In genomic region chr3:113148814-113149213, GRCh38 we compare ENCODE assay signal across 1 cellular context.
A peak's percentile ranks its signal among the peaks of the same experiment; 100 is the strongest.
TF ChIP-seq lines count a peak whose summit lies in the region.

No MANE protein-coding gene starts in this region.

TF ChIP-seq in HEK293, 187 proteins besides CTCF, POLR2A, EP300 and RAD21 (continued from another document):
- TF ChIP-seq, protein P1, sequence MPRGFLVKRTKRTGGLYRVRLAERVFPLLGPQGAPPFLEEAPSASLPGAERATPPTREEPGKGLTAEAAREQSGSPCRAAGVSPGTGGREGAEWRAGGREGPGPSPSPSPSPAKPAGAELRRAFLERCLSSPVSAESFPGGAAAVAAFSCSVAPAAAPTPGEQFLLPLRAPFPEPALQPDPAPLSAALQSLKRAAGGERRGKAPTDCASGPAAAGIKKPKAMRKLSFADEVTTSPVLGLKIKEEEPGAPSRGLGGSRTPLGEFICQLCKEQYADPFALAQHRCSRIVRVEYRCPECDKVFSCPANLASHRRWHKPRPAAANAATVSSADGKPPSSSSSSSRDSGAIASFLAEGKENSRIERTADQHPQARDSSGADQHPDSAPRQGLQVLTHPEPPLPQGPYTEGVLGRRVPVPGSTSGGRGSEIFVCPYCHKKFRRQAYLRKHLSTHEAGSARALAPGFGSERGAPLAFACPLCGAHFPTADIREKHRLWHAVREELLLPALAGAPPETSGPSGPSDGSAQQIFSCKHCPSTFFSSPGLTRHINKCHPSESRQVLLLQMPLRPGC (tag by site-specific recombination; IDR thresholded peaks at IDR 0.05), result no peak
- TF ChIP-seq ZNF19 (tag by site-specific recombination; IDR thresholded peaks at IDR 0.05; ENCODE audit: low read depth), result no peak
- TF ChIP-seq SCRT1 (tag by site-specific recombination; IDR thresholded peaks at IDR 0.05; ENCODE audit: borderline replicate concordance), result no peak
- no peak for TF ChIP-seq ZNF501 (tag by site-specific recombination; IDR thresholded peaks at IDR 0.05)
- no peak for TF ChIP-seq ZNF292 (tag by site-specific recombination; IDR thresholded peaks at IDR 0.05; ENCODE audit: borderline replicate concordance, low read depth)
- no peak for TF ChIP-seq OVOL3 (tag by site-specific recombination; IDR thresholded peaks at IDR 0.05)
- TF ChIP-seq ZNF664 (tag by site-specific recombination; IDR thresholded peaks at IDR 0.05), result peak; percentile 93
- TF ChIP-seq ZNF248 (tag by site-specific recombination; IDR thresholded peaks at IDR 0.05), result no peak
- TF ChIP-seq ZNF16 (tag by site-specific recombination; IDR thresholded peaks at IDR 0.05; ENCODE audit: low read depth), result no peak
- no peak for TF ChIP-seq ZNF202 (tag by site-specific recombination; IDR thresholded peaks at IDR 0.05; ENCODE audit: borderline replicate concordance)
- peak; percentile 47 for TF ChIP-seq ZFHX2 (tag by site-specific recombination; conservative IDR thresholded peaks at IDR 0.05)
- TF ChIP-seq ZNF677 (tag by site-specific recombination; IDR thresholded peaks at IDR 0.05), result no peak
- TF ChIP-seq ZNF398 (tag by site-specific recombination; IDR thresholded peaks at IDR 0.05), result no peak
- TF ChIP-seq GLIS1 (tag by site-specific recombination; IDR thresholded peaks at IDR 0.05), result peak; percentile 51; the same call in 1 of the 2 replicates
- TF ChIP-seq, protein P2, sequence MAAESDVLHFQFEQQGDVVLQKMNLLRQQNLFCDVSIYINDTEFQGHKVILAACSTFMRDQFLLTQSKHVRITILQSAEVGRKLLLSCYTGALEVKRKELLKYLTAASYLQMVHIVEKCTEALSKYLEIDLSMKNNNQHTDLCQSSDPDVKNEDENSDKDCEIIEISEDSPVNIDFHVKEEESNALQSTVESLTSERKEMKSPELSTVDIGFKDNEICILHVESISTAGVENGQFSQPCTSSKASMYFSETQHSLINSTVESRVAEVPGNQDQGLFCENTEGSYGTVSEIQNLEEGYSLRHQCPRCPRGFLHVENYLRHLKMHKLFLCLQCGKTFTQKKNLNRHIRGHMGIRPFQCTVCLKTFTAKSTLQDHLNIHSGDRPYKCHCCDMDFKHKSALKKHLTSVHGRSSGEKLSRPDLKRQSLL (tag by site-specific recombination; IDR thresholded peaks at IDR 0.05), result no peak
- no peak for TF ChIP-seq ZSCAN4 (tag by site-specific recombination; IDR thresholded peaks at IDR 0.05)
